Comparison of ENCODE assay signal across 17 cellular contexts in genomic region chr7:66282594-66282935, GRCh38.
DNase-seq lines count a peak whose midpoint lies in the region; ATAC-seq, FAIRE-seq and TF ChIP-seq lines count a peak whose summit lies in the region.
"Had no signal": no experiment of that assay in that cellular context is flagged by ENCODE, and none has a peak within 500 bp of the region (broad histone marks: within the 10 kb centered on the region; RNA-seq: fewer than 3 reads in every experiment).

No MANE protein-coding gene starts in this region.

- POLR2A ChIA-PET in A673 (lab: Charles Lee; ENCODE audit: low non-redundant PET), result no interaction called here
- POLR2A ChIA-PET in endothelial cell of umbilical vein (lab: Charles Lee), result no interaction called here

- H3K36me3 ChIP-seq in A673 (ENCODE audit: insufficient read depth, low read length, poor library complexity, severe bottlenecking) (no peaks in the 10 kb centered on the region), RWPE2 (ENCODE audit: low read depth) (no peaks in the 10 kb centered on the region; the same call in 1 of the 2 replicates), endothelial cell of umbilical vein (ENCODE audit: control insufficient read depth in 2 of 2, extremely low read depth in 1 of 2, insufficient read depth in 2 of 2, low read length in 2 of 2) (no peaks in the 10 kb centered on the region)

- peaks cover 2% of the 10 kb centered on the region for H3K36me3 Mint-ChIP-seq in progenitor cell of endocrine pancreas (ENCODE audit: insufficient read depth)
- H3K36me3 Mint-ChIP-seq: activated naive CD4-positive, alpha-beta T cell treated with anti-CD3 and anti-CD28 coated beads, Interleukin-2, amount 10 ng/mL, durations not matched to agents 7 days and 5 days had no signal

- no peaks in the 10 kb centered on the region for H3K4me1 Mint-ChIP-seq in progenitor cell of endocrine pancreas (ENCODE audit: low read depth)
- H3K4me1 Mint-ChIP-seq: activated naive CD4-positive, alpha-beta T cell treated with anti-CD3 and anti-CD28 coated beads, Interleukin-2, amount 10 ng/mL, durations not matched to agents 7 days and 5 days had no signal

- no peaks in the 10 kb centered on the region for H3K9me3 Mint-ChIP-seq in progenitor cell of endocrine pancreas (ENCODE audit: low read depth)

- TF ChIP-seq CTCF in A673 (conservative IDR thresholded peaks at IDR 0.05; ENCODE audit: low read depth, low read length) (no peak), RWPE2 (IDR thresholded peaks at IDR 0.05; ENCODE audit: poor library complexity, severe bottlenecking) (no peak), endothelial cell of umbilical vein (IDR thresholded peaks at IDR 0.05; ENCODE audit: extremely low read depth in 1 of 2, insufficient read depth in 1 of 2, low read depth in 1 of 2, low read length in 2 of 2) (no peak), progenitor cell of endocrine pancreas (IDR thresholded peaks at IDR 0.05; ENCODE audit: unreplicated experiment) (no peak)

- FAIRE-seq in endothelial cell of umbilical vein (lab: Jason Lieb, UNC), result no peak

- dilution Hi-C loops in endothelial cell of umbilical vein (cut with MboI; ENCODE audit: extremely low pct_ligation_motif_present, low sequenced_read_pairs), result no loop called here

- peak overlapping the region; percentile 29 for H3K27ac ChIP-seq in A673 (ENCODE audit: low read depth, low read length, poor library complexity, severe bottlenecking)
- H3K27ac ChIP-seq in RWPE2 (ENCODE audit: poor library complexity, severe bottlenecking), result peak overlapping the region; percentile 91
- peak overlapping the region; percentile 34 for H3K27ac ChIP-seq in endothelial cell of umbilical vein (ENCODE audit: insufficient read depth, low read depth, low read length)

- H3K9me3 ChIP-seq in A673 (ENCODE audit: low read depth, low read length, poor library complexity, severe bottlenecking), result no peaks in the 10 kb centered on the region
- no peaks in the 10 kb centered on the region for H3K9me3 ChIP-seq in RWPE2 (ENCODE audit: severe bottlenecking)
- H3K9me3 ChIP-seq in endothelial cell of umbilical vein (replicated peaks; ENCODE audit: control insufficient read depth, insufficient read depth, low read length), result no peaks in the 10 kb centered on the region

- no peak for ATAC-seq in RWPE2 (ENCODE audit: low read depth)
- ATAC-seq in GM18858 (IDR thresholded peaks at IDR 0.05; ENCODE audit: unreplicated experiment), result no peak

- no peaks in the 10 kb centered on the region for H3K9me1 ChIP-seq in endothelial cell of umbilical vein (replicated peaks; ENCODE audit: control insufficient read depth, extremely low read depth, insufficient read depth, low read length)

- CTCF ChIA-PET in A673 (lab: Charles Lee) (no interaction called here), endothelial cell of umbilical vein (lab: Charles Lee) (interaction anchor here (0.9 to 2.2 kb wide), 4 partner anchors 14 to 78 kb away, joined by 3 to 9 read pairs (median 4); partner anchors contain the start of gene TPST1)

- H3K27ac Mint-ChIP-seq in progenitor cell of endocrine pancreas, result peak overlapping the region; percentile 3
- H3K27ac Mint-ChIP-seq: activated naive CD4-positive, alpha-beta T cell treated with anti-CD3 and anti-CD28 coated beads, Interleukin-2, amount 10 ng/mL, durations not matched to agents 7 days and 5 days had no signal

- no peaks in the 10 kb centered on the region for H4K20me1 ChIP-seq in endothelial cell of umbilical vein (replicated peaks; ENCODE audit: control insufficient read depth, extremely low read depth, insufficient read depth, low read length)

- peaks cover 11% of the 10 kb centered on the region for H3K79me2 ChIP-seq in endothelial cell of umbilical vein (ENCODE audit: control insufficient read depth, insufficient read depth, low read length)

- DNase-seq in A673 (ENCODE audit: low spot score) (no peak), RWPE2 (ENCODE audit: low spot score) (no peak), endothelial cell of umbilical vein (ENCODE audit: low read depth, low spot score) (no peak), progenitor cell of endocrine pancreas (ENCODE audit: low spot score, unreplicated experiment) (no peak), NCI-H2107 (lab: John Stamatoyannopoulos, UW) (no peak), GM19240 (ENCODE audit: insufficient read length, low spot score) (no peak)
- no peak for DNase-seq in effector CD8-positive, alpha-beta T cell (lab: John Stamatoyannopoulos, UW)
- DNase-seq: activated CD8-positive, alpha-beta memory T cell treated with anti-CD3 and anti-CD28 coated beads, Interleukin-2, amount 50 U/mL, for 48 hours; activated naive CD4-positive, alpha-beta T cell treated with anti-CD3 and anti-CD28 coated beads, Interleukin-2, amount 10 ng/mL, durations not matched to agents 7 days and 5 days; central memory CD4-positive, alpha-beta T cell; MM.1S; NCI-H2029; NCI-H82; RPMI8226; stimulated activated CD4-positive, alpha-beta T cell treated with anti-CD3 and anti-CD28 coated beads, Interleukin-12 subunit alpha, Interleukin-12 subunit beta, amount 100 ng/mL, for 4 hours had no signal

- intact Hi-C loops in A673 (cut with micrococcal nuclease; ENCODE audit: unreplicated experiment), result no loop called here
- intact Hi-C loops in endothelial cell of umbilical vein (cut with micrococcal nuclease), result no loop called here

- H3K4me1 ChIP-seq in A673 (ENCODE audit: insufficient read depth, low read length, poor library complexity, severe bottlenecking) (peaks cover 13% of the 10 kb centered on the region), RWPE2 (ENCODE audit: insufficient read depth, poor library complexity, severe bottlenecking) (peaks cover 34% of the 10 kb centered on the region), endothelial cell of umbilical vein (ENCODE audit: control insufficient read depth, extremely low read depth, insufficient read depth, low read length) (peaks cover 22% of the 10 kb centered on the region)

- no peak overlapping the region for H3K4me2 ChIP-seq in endothelial cell of umbilical vein (ENCODE audit: insufficient read depth, low read length)

- H3K9ac ChIP-seq in endothelial cell of umbilical vein (replicated peaks; ENCODE audit: extremely low read depth, insufficient read depth, low read length), result no peak overlapping the region

- H2AFZ ChIP-seq in endothelial cell of umbilical vein (ENCODE audit: low read depth, low read length), result no peak overlapping the region

- H3K4me3 ChIP-seq in A673 (ENCODE audit: low read depth, low read length, poor library complexity, severe bottlenecking) (no peak overlapping the region), RWPE2 (ENCODE audit: severe bottlenecking) (no peak overlapping the region), endothelial cell of umbilical vein (replicated peaks in 1 of 3; ENCODE audit: insufficient read depth in 1 of 3, low read depth in 1 of 3, low read length in 3 of 3) (no peak overlapping the region)

- no peaks in the 10 kb centered on the region for H3K27me3 Mint-ChIP-seq in progenitor cell of endocrine pancreas
- H3K27me3 Mint-ChIP-seq: activated naive CD4-positive, alpha-beta T cell treated with anti-CD3 and anti-CD28 coated beads, Interleukin-2, amount 10 ng/mL, durations not matched to agents 7 days and 5 days had no signal

- no peak for TF ChIP-seq POLR2A in endothelial cell of umbilical vein (IDR thresholded peaks at IDR 0.05; ENCODE audit: low read depth, low read length)

- no peak overlapping the region for H3K4me3 Mint-ChIP-seq in progenitor cell of endocrine pancreas (ENCODE audit: low read depth)
- H3K4me3 Mint-ChIP-seq: activated naive CD4-positive, alpha-beta T cell treated with anti-CD3 and anti-CD28 coated beads, Interleukin-2, amount 10 ng/mL, durations not matched to agents 7 days and 5 days; mesothelial cell of epicardium had no signal

- BruUV-seq in A673 (replicated peaks; lab: Mats Ljungman, UMichigan), result no TSS peak
- BruUV-seq in endothelial cell of umbilical vein (replicated peaks; lab: Mats Ljungman, UMichigan), result no TSS peak

- H3K27me3 ChIP-seq in A673 (replicated peaks; ENCODE audit: insufficient read depth, low read depth, low read length, poor library complexity), result no peaks in the 10 kb centered on the region
- H3K27me3 ChIP-seq in RWPE2 (ENCODE audit: insufficient read depth, poor library complexity, severe bottlenecking), result no peaks in the 10 kb centered on the region
- H3K27me3 ChIP-seq in endothelial cell of umbilical vein (ENCODE audit: control insufficient read depth in 2 of 2, insufficient read depth in 2 of 2, low read length in 2 of 2), result no peaks in the 10 kb centered on the region

TF ChIP-seq in endothelial cell of umbilical vein, 7 proteins besides CTCF, POLR2A, EP300 and RAD21:
- TF ChIP-seq MYC (IDR thresholded peaks at IDR 0.05; ENCODE audit: low read depth, low read length), result no peak
- no peak for TF ChIP-seq POLR2AphosphoS5 (IDR thresholded peaks at IDR 0.05; ENCODE audit: insufficient read depth, low read depth, low read length)
- no peak for TF ChIP-seq GATA2 (IDR thresholded peaks at IDR 0.05; ENCODE audit: insufficient read depth, insufficient read length, low read depth, low read length)
- TF ChIP-seq MAX (IDR thresholded peaks at IDR 0.05; ENCODE audit: insufficient read depth, insufficient read length), result no peak
TF ChIP-seq in endothelial cell of umbilical vein: peak in this region for 0.

Comparison
In these comparisons a context has a peak if more than half of its experiments do, and no peak if none do; other contexts are left out.
1. H3K27ac ChIP-seq: peak in every context shown above with its lines; median percentile 91 in RWPE2; 34 in endothelial cell of umbilical vein; 29 in A673.